20 cellular contexts compared by ENCODE assay signal in genomic region chr20:46648903-46649649, GRCh38. TPM values are rescaled to one million over a fixed set of nuclear protein-coding genes. Genes with fewer than 3 reads are reported as not detected.
A peak's percentile ranks its signal among the peaks of the same experiment; 100 is the strongest.
DNase-seq lines count a peak whose midpoint lies in the region; ATAC-seq and TF ChIP-seq lines count a peak whose summit lies in the region.
"Had no signal": no experiment of that assay in that cellular context is flagged by ENCODE, and none has a peak within 500 bp of the region (broad histone marks: within the 10 kb centered on the region; RNA-seq: fewer than 3 reads in every experiment).

No MANE protein-coding gene starts in this region.

- no peak overlapping the region for H3T11ph ChIP-seq in H9 (ENCODE audit: low read length)

- H3K27me3 Mint-ChIP-seq in H9 (ENCODE audit: low read depth) (peaks cover 45% of the 10 kb centered on the region), osteocyte (ENCODE audit: unreplicated experiment) (peaks cover 66% of the 10 kb centered on the region)
- H3K27me3 Mint-ChIP-seq in activated T-helper 1 cell treated with anti-CD3 and anti-CD28 coated beads, Interleukin-12 subunit alpha, Interleukin-12 subunit beta, Interleukin-2, Interleukin-4 antibody, amounts not matched to agents 30 ng/mL and 10 ng/mL and 1 ng/mL, durations not matched to agents 14 hours and 24 hours and 36 hours (ENCODE audit: insufficient read depth): peaks cover 49% of the 10 kb centered on the region
- H3K27me3 Mint-ChIP-seq in activated naive CD4-positive, alpha-beta T cell treated with anti-CD3 and anti-CD28 coated beads, Interleukin-2, amount 10 ng/mL, durations not matched to agents 7 days and 5 days: peaks cover 59% of the 10 kb centered on the region

- no peak overlapping the region for H2BK20ac ChIP-seq in H9 (ENCODE audit: low read depth, low read length, poor library complexity, severe bottlenecking)

- H3K14ac ChIP-seq in H9 (ENCODE audit: insufficient read depth, low read length): no peak overlapping the region

- no peaks in the 10 kb centered on the region; the same call in 1 of the 2 replicates for H3K27me3 ChIP-seq in H9 (ENCODE audit: insufficient read depth, low read length)
- H3K27me3 ChIP-seq: ovary had no signal

- H3K4me3 Mint-ChIP-seq in H9 (no peak overlapping the region), osteocyte (ENCODE audit: unreplicated experiment) (no peak overlapping the region)
- H3K4me3 Mint-ChIP-seq in activated T-helper 1 cell treated with anti-CD3 and anti-CD28 coated beads, Interleukin-12 subunit alpha, Interleukin-12 subunit beta, Interleukin-2, Interleukin-4 antibody, amounts not matched to agents 30 ng/mL and 10 ng/mL and 1 ng/mL, durations not matched to agents 14 hours and 24 hours and 36 hours: no peak overlapping the region
- no peak overlapping the region for H3K4me3 Mint-ChIP-seq in activated naive CD4-positive, alpha-beta T cell treated with anti-CD3 and anti-CD28 coated beads, Interleukin-2, amount 10 ng/mL, durations not matched to agents 7 days and 5 days
- H3K4me3 Mint-ChIP-seq: B cell had no signal

- no peaks in the 10 kb centered on the region for H3K79me2 ChIP-seq in H9 (ENCODE audit: insufficient read depth, low read length)

- H2AFZ ChIP-seq in H9 (ENCODE audit: low read length): no peak overlapping the region

- H3K27ac ChIP-seq in H9 (ENCODE audit: insufficient read length, low read depth, low read length) (no peak overlapping the region), caudate nucleus (ENCODE audit: low read depth, low read length) (peak overlapping the region; percentile 4)
- H3K27ac ChIP-seq: ovary, VCaP had no signal

- H3K4me2 ChIP-seq in H9 (ENCODE audit: insufficient read depth, insufficient read length, low read length): no peak overlapping the region
- H3K4me2 ChIP-seq: SK-N-SH had no signal

- H3K9me3 Mint-ChIP-seq in H9: peaks cover 0 to 2% of the 10 kb centered on the region in 2 experiments; a peak in 1 of 5 replicates
- no peaks in the 10 kb centered on the region for H3K9me3 Mint-ChIP-seq in osteocyte (ENCODE audit: unreplicated experiment)
- no peaks in the 10 kb centered on the region for H3K9me3 Mint-ChIP-seq in activated T-helper 1 cell treated with anti-CD3 and anti-CD28 coated beads, Interleukin-12 subunit alpha, Interleukin-12 subunit beta, Interleukin-2, Interleukin-4 antibody, amounts not matched to agents 30 ng/mL and 10 ng/mL and 1 ng/mL, durations not matched to agents 14 hours and 24 hours and 36 hours
- H3K9me3 Mint-ChIP-seq in activated naive CD4-positive, alpha-beta T cell treated with anti-CD3 and anti-CD28 coated beads, Interleukin-2, amount 10 ng/mL, durations not matched to agents 7 days and 5 days: no peaks in the 10 kb centered on the region

- WGBS in H9 (ENCODE audit: extremely low coverage, insufficient read length, low lambda C conversion rate): no CpG with 5 or more reads among the region's 8 CpGs

- no peak overlapping the region for H3K9ac ChIP-seq in H9 (ENCODE audit: extremely low read depth, insufficient read length, low read length)
- H3K9ac ChIP-seq: SK-N-SH had no signal

- peak; percentile 24; the same call in 2 of the 3 replicates for TF ChIP-seq CTCF in H9 (conservative IDR thresholded peaks at IDR 0.05)
- TF ChIP-seq CTCF in osteocyte (IDR thresholded peaks at IDR 0.05): no peak

- no peak for DNase-seq in H9
- peak; percentile 91 for DNase-seq in NCI-H524 treated with DMSO at 0.1 percent for 48 hours (lab: John Stamatoyannopoulos, UW)
- DNase-seq in caudate nucleus (lab: John Stamatoyannopoulos, UW): peak in 5 of 61 donors; percentile 8 to 36 (median 13)
- DNase-seq in osteocyte (ENCODE audit: extremely low spot score, unreplicated experiment): peak; percentile 40
- DNase-seq in NK-92 (lab: John Stamatoyannopoulos, UW; ENCODE audit: unreplicated experiment): no peak
- DNase-seq in activated T-helper 1 cell treated with anti-CD3 and anti-CD28 coated beads, Interleukin-12 subunit alpha, Interleukin-12 subunit beta, Interleukin-2, Interleukin-4 antibody, amounts not matched to agents 30 ng/mL and 10 ng/mL and 1 ng/mL, durations not matched to agents 14 hours and 24 hours and 36 hours (ENCODE audit: low spot score): no peak
- DNase-seq in activated naive CD4-positive, alpha-beta T cell treated with anti-CD3 and anti-CD28 coated beads, Interleukin-2, amount 10 ng/mL, durations not matched to agents 7 days and 5 days: no peak
- DNase-seq: anterior cingulate cortex; DMS153; islet precursor cell; KBM-7; NCI-H1694 treated with DMSO at 0.1 percent for 48 hours; ovary; SK-N-SH; stimulated activated naive CD4-positive, alpha-beta T cell treated with Interleukin-2 at 50 U/mL for 16 hours had no signal

- H3K4me1 Mint-ChIP-seq in H9 (peaks cover 26 to 40% of the 10 kb centered on the region in 2 experiments), osteocyte (ENCODE audit: unreplicated experiment) (no peaks in the 10 kb centered on the region)
- peaks cover 4% of the 10 kb centered on the region for H3K4me1 Mint-ChIP-seq in activated T-helper 1 cell treated with anti-CD3 and anti-CD28 coated beads, Interleukin-12 subunit alpha, Interleukin-12 subunit beta, Interleukin-2, Interleukin-4 antibody, amounts not matched to agents 30 ng/mL and 10 ng/mL and 1 ng/mL, durations not matched to agents 14 hours and 24 hours and 36 hours (ENCODE audit: low read depth)
- H3K4me1 Mint-ChIP-seq in activated naive CD4-positive, alpha-beta T cell treated with anti-CD3 and anti-CD28 coated beads, Interleukin-2, amount 10 ng/mL, durations not matched to agents 7 days and 5 days: peaks cover 2% of the 10 kb centered on the region
- H3K4me1 Mint-ChIP-seq: B cell had no signal

- H3K23me2 ChIP-seq in H9 (ENCODE audit: insufficient read length, low read depth, low read length, poor library complexity, severe bottlenecking): no peaks in the 10 kb centered on the region

- H2BK120ac ChIP-seq in H9 (ENCODE audit: low read depth, low read length, poor library complexity, severe bottlenecking): no peak overlapping the region

- no peak overlapping the region for H4K5ac ChIP-seq in H9 (ENCODE audit: insufficient read length, low read depth, low read length)

- no peaks in the 10 kb centered on the region for H3K4me1 ChIP-seq in H9 (ENCODE audit: insufficient read depth, low read length)
- H3K4me1 ChIP-seq: HAP-1 had no signal

- CTCF ChIA-PET in activated naive CD4-positive, alpha-beta T cell treated with anti-CD3 and anti-CD28 coated beads, Interleukin-2, amount 10 ng/mL, durations not matched to agents 7 days and 5 days (lab: Charles Lee): interaction anchor here (1.0 to 1.8 kb wide), 2 partner anchors 9 to 104 kb away, joined by 4 read pairs; no protein-coding TSS in a partner anchor

- H3K4ac ChIP-seq in H9 (ENCODE audit: low read depth, low read length): no peak overlapping the region

- H3K23ac ChIP-seq in H9 (ENCODE audit: insufficient read length, low read depth, low read length): no peak overlapping the region

- intact Hi-C loops in activated T-helper 1 cell treated with anti-CD3 and anti-CD28 coated beads, Interleukin-12 subunit alpha, Interleukin-12 subunit beta, Interleukin-2, Interleukin-4 antibody, amounts not matched to agents 30 ng/mL and 10 ng/mL and 1 ng/mL, durations not matched to agents 14 hours and 24 hours and 36 hours (cut with micrococcal nuclease): no loop called here

- no peak overlapping the region for H2AK5ac ChIP-seq in H9 (ENCODE audit: insufficient read length, low read length)

- H3K9me3 ChIP-seq in H9 (ENCODE audit: control insufficient read depth, low read depth, low read length): no peaks in the 10 kb centered on the region
- H3K9me3 ChIP-seq: HAP-1, ovary, SK-N-SH had no signal

- no peak overlapping the region for H3K27ac Mint-ChIP-seq in H9
- H3K27ac Mint-ChIP-seq in osteocyte (ENCODE audit: unreplicated experiment): no peak overlapping the region
- H3K27ac Mint-ChIP-seq in activated T-helper 1 cell treated with anti-CD3 and anti-CD28 coated beads, Interleukin-12 subunit alpha, Interleukin-12 subunit beta, Interleukin-2, Interleukin-4 antibody, amounts not matched to agents 30 ng/mL and 10 ng/mL and 1 ng/mL, durations not matched to agents 14 hours and 24 hours and 36 hours: no peak overlapping the region
- no peak overlapping the region for H3K27ac Mint-ChIP-seq in activated naive CD4-positive, alpha-beta T cell treated with anti-CD3 and anti-CD28 coated beads, Interleukin-2, amount 10 ng/mL, durations not matched to agents 7 days and 5 days
- H3K27ac Mint-ChIP-seq: B cell had no signal

- no peak overlapping the region for H4K8ac ChIP-seq in H9 (replicated peaks; ENCODE audit: insufficient read length, low read depth, low read length)

- H3K56ac ChIP-seq in H9 (ENCODE audit: insufficient read length, low read depth, low read length): no peak overlapping the region

- no peak overlapping the region for H4K91ac ChIP-seq in H9 (ENCODE audit: insufficient read length, low read depth, low read length)

- H3K36me3 Mint-ChIP-seq in H9 (ENCODE audit: insufficient read depth in 1 of 3, low read depth in 3 of 3): peaks cover 0 to 10% (median 0%) of the 10 kb centered on the region in 3 experiments; a peak in 3 of 7 replicates
- H3K36me3 Mint-ChIP-seq in osteocyte (ENCODE audit: unreplicated experiment): no peaks in the 10 kb centered on the region
- H3K36me3 Mint-ChIP-seq in activated T-helper 1 cell treated with anti-CD3 and anti-CD28 coated beads, Interleukin-12 subunit alpha, Interleukin-12 subunit beta, Interleukin-2, Interleukin-4 antibody, amounts not matched to agents 30 ng/mL and 10 ng/mL and 1 ng/mL, durations not matched to agents 14 hours and 24 hours and 36 hours (ENCODE audit: low read depth): no peaks in the 10 kb centered on the region
- H3K36me3 Mint-ChIP-seq in activated naive CD4-positive, alpha-beta T cell treated with anti-CD3 and anti-CD28 coated beads, Interleukin-2, amount 10 ng/mL, durations not matched to agents 7 days and 5 days: no peaks in the 10 kb centered on the region

- H4K20me1 ChIP-seq in H9 (ENCODE audit: control insufficient read depth, insufficient read depth, insufficient read length): peaks cover 2% of the 10 kb centered on the region

- H2BK5ac ChIP-seq in H9 (ENCODE audit: insufficient read length, low read length): no peak overlapping the region

- no peak overlapping the region for H3K18ac ChIP-seq in H9 (ENCODE audit: insufficient read length, low read depth, low read length)

- no peak overlapping the region for H2BK15ac ChIP-seq in H9 (ENCODE audit: low read depth, low read length)

- no peak for ATAC-seq in GM18520 (IDR thresholded peaks at IDR 0.05; ENCODE audit: unreplicated experiment)

- no peaks in the 10 kb centered on the region for H3K79me1 ChIP-seq in H9 (ENCODE audit: insufficient read depth, low read depth, low read length, poor library complexity, severe bottlenecking)

- H2BK12ac ChIP-seq in H9 (ENCODE audit: insufficient read length, low read depth, low read length): no peak overlapping the region

RNA-seq across cellular contexts. Expression of gene SLC13A3, which starts 2.2 kb away (rescaled TPM):
- total RNA-seq in H9 (2021): 15.2 and 17.5 TPM in 2 replicates
- total RNA-seq in osteocyte: 1.8 and 2.1 TPM in 2 replicates
- total RNA-seq in activated T-helper 1 cell treated with anti-CD3 and anti-CD28 coated beads, Interleukin-12 subunit alpha, Interleukin-12 subunit beta, Interleukin-2, Interleukin-4 antibody, amounts not matched to agents 30 ng/mL and 10 ng/mL and 1 ng/mL, durations not matched to agents 14 hours and 24 hours and 36 hours: 0.24 TPM in 1 of 2 replicates, not detected in the other
- total RNA-seq: activated CD8-positive, alpha-beta memory T cell treated with anti-CD3 and anti-CD28 coated beads for 36 hours had no signal

RNA-seq across cellular contexts. Expression of gene TP53RK, which starts 40.2 kb away (rescaled TPM):
- total RNA-seq in H9 (2021) (21.1 and 21.5 TPM in 2 replicates), osteocyte (13.6 and 15.4 TPM in 2 replicates)
- 16.8 and 18.5 TPM in 2 replicates for total RNA-seq in activated T-helper 1 cell treated with anti-CD3 and anti-CD28 coated beads, Interleukin-12 subunit alpha, Interleukin-12 subunit beta, Interleukin-2, Interleukin-4 antibody, amounts not matched to agents 30 ng/mL and 10 ng/mL and 1 ng/mL, durations not matched to agents 14 hours and 24 hours and 36 hours

Comparison
In these comparisons a context has a peak if more than half of its experiments do, and no peak if none do; other contexts are left out.
1. DNase-seq: peak in NCI-H524 treated with DMSO at 0.1 percent for 48 hours (single experiment) and osteocyte (single experiment); none in H9 (single experiment), NK-92 (single experiment), activated T-helper 1 cell treated with anti-CD3 and anti-CD28 coated beads, Interleukin-12 subunit alpha, Interleukin-12 subunit beta, Interleukin-2, Interleukin-4 antibody, amounts not matched to agents 30 ng/mL and 10 ng/mL and 1 ng/mL, durations not matched to agents 14 hours and 24 hours and 36 hours (single experiment) and activated naive CD4-positive, alpha-beta T cell treated with anti-CD3 and anti-CD28 coated beads, Interleukin-2, amount 10 ng/mL, durations not matched to agents 7 days and 5 days (single experiment).